Comparison of ENCODE assay signal across 15 cellular contexts in the genomic region with DNA sequence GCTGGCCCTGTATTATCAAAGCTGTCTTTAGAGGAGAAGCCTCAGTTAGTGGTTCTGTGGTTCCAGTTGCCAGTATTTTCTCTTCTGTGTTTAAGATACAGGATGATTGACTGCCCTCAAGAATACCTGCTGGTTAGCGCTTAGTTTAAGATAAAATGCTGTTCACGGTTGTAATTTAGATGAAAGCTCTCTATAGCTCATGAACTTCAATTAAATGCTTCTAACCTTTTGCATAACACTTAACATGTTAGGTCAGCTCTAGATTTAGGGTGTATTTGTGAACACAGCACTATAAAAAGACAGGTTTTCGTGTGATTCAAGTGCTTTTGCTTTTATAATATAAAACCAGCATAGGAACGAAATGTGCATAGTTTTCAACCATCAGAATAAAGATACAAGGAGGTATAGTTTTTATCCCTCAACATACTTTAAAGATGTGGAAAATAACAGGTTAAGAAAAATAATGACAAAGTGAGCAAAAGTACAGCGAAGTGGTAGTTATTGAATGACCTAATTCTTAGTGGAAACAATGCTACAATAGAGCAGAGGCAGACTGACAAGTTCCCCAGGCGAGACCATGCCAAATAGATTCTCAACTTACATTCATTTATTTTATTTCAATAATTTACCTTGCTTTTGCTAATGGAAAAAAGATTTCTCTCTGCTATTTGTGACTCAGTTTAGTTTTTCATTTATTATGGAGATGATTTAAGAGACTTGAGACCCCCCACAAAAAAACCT.
A peak's percentile ranks its signal among the peaks of the same experiment; 100 is the strongest.
DNase-seq lines count a peak whose midpoint lies in the region; ATAC-seq and TF ChIP-seq lines count a peak whose summit lies in the region.
"Had no signal": no experiment of that assay in that cellular context is flagged by ENCODE, and none has a peak within 500 bp of the region (broad histone marks: within the 10 kb centered on the region; RNA-seq: fewer than 3 reads in every experiment).

No MANE protein-coding gene starts in this region.

- DNase-seq in NCI-H2081 (lab: John Stamatoyannopoulos, UW) (peak; percentile 7 to 67), NCI-H2081 treated with DMSO at 0.1 percent for 48 hours (lab: John Stamatoyannopoulos, UW) (no peak), NCI-H2227 treated with DMSO at 0.1 percent for 48 hours (lab: John Stamatoyannopoulos, UW) (peak; percentile 66), endodermal cell (no peak), superior temporal gyrus (ENCODE audit: extremely low spot score) (peak; percentile 54), lower lobe of right lung (no peak), left cardiac atrium (no peak)
- DNase-seq: NCI-H1436, NCI-H2171 treated with DMSO at 0.1 percent for 48 hours, NCI-H524 treated with DMSO at 0.1 percent for 48 hours had no signal

- H3K27ac ChIP-seq in endodermal cell (ENCODE audit: low read depth, low read length) (peak overlapping the region; percentile 27), lower lobe of right lung (no peak overlapping the region)
- H3K27ac ChIP-seq: C4-2B, KMS-11, SK-N-MC had no signal

- H3K9me3 ChIP-seq in endodermal cell (ENCODE audit: control insufficient read depth, low read length) (no peaks in the 10 kb centered on the region), lower lobe of right lung (no peaks in the 10 kb centered on the region)

- intact Hi-C loops in lower lobe of right lung (cut with DNase I) (no loop called here), left cardiac atrium (cut with DNase I) (no loop called here)

- peaks cover 3% of the 10 kb centered on the region for H3K36me3 ChIP-seq in endodermal cell (ENCODE audit: control insufficient read depth, insufficient read depth, low read length)
- H3K36me3 ChIP-seq in lower lobe of right lung = no peaks in the 10 kb centered on the region

- ATAC-seq in lower lobe of right lung = no peak
- ATAC-seq in left cardiac atrium = no peak
- ATAC-seq in HG03571 (IDR thresholded peaks at IDR 0.05; ENCODE audit: unreplicated experiment) = no peak
- ATAC-seq: HepG2 had no signal

- TF ChIP-seq CTCF in endodermal cell (conservative IDR thresholded peaks at IDR 0.05) = no peak
- no peak for TF ChIP-seq CTCF in lower lobe of right lung (IDR thresholded peaks at IDR 0.05)

- H3K9me3 Mint-ChIP-seq in endodermal cell = no peaks in the 10 kb centered on the region

- H3K4me1 Mint-ChIP-seq in endodermal cell = peaks cover 2% of the 10 kb centered on the region

- H3K27me3 ChIP-seq in endodermal cell (ENCODE audit: control insufficient read depth, insufficient read depth, low read length, poor library complexity, severe bottlenecking) (no peaks in the 10 kb centered on the region), lower lobe of right lung (ENCODE audit: low read depth) (no peaks in the 10 kb centered on the region)

- no peak overlapping the region for H3K9ac ChIP-seq in endodermal cell (ENCODE audit: extremely low read depth, low read length, poor library complexity, severe bottlenecking)
- H3K9ac ChIP-seq: KMS-11 had no signal

- no peak overlapping the region for H3K4me3 Mint-ChIP-seq in endodermal cell

- WGBS in endodermal cell (ENCODE audit: insufficient coverage in 1 of 2, insufficient read length in 1 of 2), 2 experiments = 70 to 73% methylated on average over 2 to 5 of the region's 6 CpGs

- no peak overlapping the region for H3K27ac Mint-ChIP-seq in endodermal cell

- H3K4me3 ChIP-seq in endodermal cell (ENCODE audit: low read length) (no peak overlapping the region), lower lobe of right lung (no peak overlapping the region)
- H3K4me3 ChIP-seq: SK-N-MC had no signal

- no peaks in the 10 kb centered on the region for H3K27me3 Mint-ChIP-seq in endodermal cell (ENCODE audit: insufficient read depth)

- H3K4me1 ChIP-seq in endodermal cell (ENCODE audit: control insufficient read depth, insufficient read depth, low read length) (no peaks in the 10 kb centered on the region), lower lobe of right lung (no peaks in the 10 kb centered on the region)

- no peaks in the 10 kb centered on the region for H3K36me3 Mint-ChIP-seq in endodermal cell (ENCODE audit: low read depth)

Comparison
In these comparisons a context has a peak if more than half of its experiments do, and no peak if none do; other contexts are left out.
1. DNase-seq: peak in NCI-H2081 (2 of 2), NCI-H2227 treated with DMSO at 0.1 percent for 48 hours (single experiment) and superior temporal gyrus (single experiment); none in NCI-H2081 treated with DMSO at 0.1 percent for 48 hours (single experiment), endodermal cell (single experiment), lower lobe of right lung (single experiment) and left cardiac atrium (single experiment).